ENCODE assay signal across 10 cellular contexts in genomic region chr1:156475568-156476500, GRCh38. TPM values are rescaled to one million over a fixed set of nuclear protein-coding genes. Genes with fewer than 3 reads are reported as not detected.
DNase-seq lines count a peak whose midpoint lies in the region; ATAC-seq, FAIRE-seq and TF ChIP-seq lines count a peak whose summit lies in the region.
"Had no signal": no experiment of that assay in that cellular context is flagged by ENCODE, and none has a peak within 500 bp of the region (broad histone marks: within the 10 kb centered on the region; RNA-seq: fewer than 3 reads in every experiment).

No MANE protein-coding gene starts in this region.

- H4K5ac ChIP-seq in H9 (ENCODE audit: insufficient read length, low read depth, low read length): no peak overlapping the region

- TF ChIP-seq RAD21 in HepG2 (CRISPR knock-in tag; IDR thresholded peaks at IDR 0.05): no peak

- no peaks in the 10 kb centered on the region for H3K79me1 ChIP-seq in H9 (ENCODE audit: insufficient read depth, low read depth, low read length, poor library complexity, severe bottlenecking)

- H3K27me3 ChIP-seq in body of pancreas (no peaks in the 10 kb centered on the region), HepG2 (ENCODE audit: control insufficient read depth in 1 of 2, insufficient read depth in 2 of 2, low read length in 2 of 2) (no peaks in the 10 kb centered on the region), subcutaneous abdominal adipose tissue (ENCODE audit: control insufficient read depth in 5 of 5, insufficient read depth in 4 of 5, low read length in 5 of 5) (no peaks in the 10 kb centered on the region), H9 (ENCODE audit: insufficient read depth, low read length) (no peaks in the 10 kb centered on the region)
- H3K27me3 ChIP-seq: neutrophil had no signal

- H3K4me3 ChIP-seq in body of pancreas (no peak overlapping the region), HepG2 (replicated peaks in 1 of 3; ENCODE audit: insufficient read depth in 1 of 3, low read depth in 2 of 3, low read length in 3 of 3) (no peak overlapping the region), subcutaneous abdominal adipose tissue (ENCODE audit: low read depth in 1 of 5, low read length in 5 of 5) (no peak overlapping the region)

- H3K4me1 ChIP-seq in body of pancreas (peaks cover 72% of the 10 kb centered on the region), HepG2 (ENCODE audit: insufficient read depth, low read length) (peaks cover 66% of the 10 kb centered on the region), subcutaneous abdominal adipose tissue (ENCODE audit: control insufficient read depth in 5 of 5, insufficient read depth in 5 of 5, low read length in 5 of 5) (peaks cover 6 to 45% (median 40%) of the 10 kb centered on the region in 5 donors), H9 (ENCODE audit: insufficient read depth, low read length) (no peaks in the 10 kb centered on the region)

- in situ Hi-C loops in HepG2 (cut with HindIII; ENCODE audit: extremely low pct_ligation_motif_present, low pct_unique_long_range_greater_than_20kb): no loop called here

- no peak overlapping the region for H4K91ac ChIP-seq in H9 (ENCODE audit: insufficient read length, low read depth, low read length)

- no peak overlapping the region for H2BK120ac ChIP-seq in H9 (ENCODE audit: low read depth, low read length, poor library complexity, severe bottlenecking)

- H3K27ac Mint-ChIP-seq in H9: peak overlapping the region in 1 of 3 experiments; percentile 42; a peak in 1 of 7 replicates

- no peak overlapping the region for H2BK12ac ChIP-seq in H9 (ENCODE audit: insufficient read length, low read depth, low read length)

- no peak overlapping the region for H3K4me2 ChIP-seq in HepG2 (ENCODE audit: low read depth, low read length)
- no peak overlapping the region for H3K4me2 ChIP-seq in H9 (ENCODE audit: insufficient read depth, insufficient read length, low read length)

- TF ChIP-seq POLR2A in body of pancreas (IDR thresholded peaks at IDR 0.05) (peak in 2 of 3 donors; percentile 12 to 25), HepG2 (IDR thresholded peaks at IDR 0.05; ENCODE audit: insufficient read depth in 1 of 2, low read depth in 2 of 2, low read length in 2 of 2) (no peak)

- H2BK5ac ChIP-seq in H9 (ENCODE audit: insufficient read length, low read length): no peak overlapping the region

- H3K14ac ChIP-seq in H9 (ENCODE audit: insufficient read depth, low read length): no peak overlapping the region

- no peak overlapping the region for H3T11ph ChIP-seq in H9 (ENCODE audit: low read length)

- H3K79me2 ChIP-seq in HepG2 (ENCODE audit: insufficient read depth, low read length) (no peaks in the 10 kb centered on the region), H9 (ENCODE audit: insufficient read depth, low read length) (no peaks in the 10 kb centered on the region)

- no peaks in the 10 kb centered on the region for H4K20me1 ChIP-seq in HepG2 (ENCODE audit: insufficient read depth, low read length)
- H4K20me1 ChIP-seq in H9 (ENCODE audit: control insufficient read depth, insufficient read depth, insufficient read length): no peaks in the 10 kb centered on the region

- no peaks in the 10 kb centered on the region for H3K23me2 ChIP-seq in H9 (ENCODE audit: insufficient read length, low read depth, low read length, poor library complexity, severe bottlenecking)

- H3K36me3 Mint-ChIP-seq in H9 (ENCODE audit: insufficient read depth in 1 of 3, low read depth in 3 of 3): peaks cover 15 to 67% (median 62%) of the 10 kb centered on the region in 3 experiments; a peak in 6 of 7 replicates

- intact Hi-C loops in body of pancreas (cut with DNase I) (no loop called here), HepG2 (cut with micrococcal nuclease; ENCODE audit: unreplicated experiment) (no loop called here)

- H3K9me3 ChIP-seq in body of pancreas: no peaks in the 10 kb centered on the region
- no peaks in the 10 kb centered on the region for H3K9me3 ChIP-seq in HepG2 (ENCODE audit: low read length)
- H3K9me3 ChIP-seq in subcutaneous abdominal adipose tissue (ENCODE audit: control insufficient read depth in 5 of 5, low read length in 5 of 5): no peaks in the 10 kb centered on the region
- no peaks in the 10 kb centered on the region for H3K9me3 ChIP-seq in H9 (ENCODE audit: control insufficient read depth, low read depth, low read length)
- H3K9me3 ChIP-seq: neutrophil had no signal

- H3K56ac ChIP-seq in H9 (ENCODE audit: insufficient read length, low read depth, low read length): no peak overlapping the region

- no peak overlapping the region for H3K9ac ChIP-seq in HepG2 (ENCODE audit: insufficient read depth, low read depth, low read length)
- peak overlapping the region in 1 of 5 donors; percentile 2 for H3K9ac ChIP-seq in subcutaneous abdominal adipose tissue (ENCODE audit: low read length in 5 of 5)
- no peak overlapping the region for H3K9ac ChIP-seq in H9 (ENCODE audit: extremely low read depth, insufficient read length, low read length)

- peaks cover 20 to 22% of the 10 kb centered on the region in 2 experiments for H3K4me1 Mint-ChIP-seq in H9

- no peak overlapping the region for H2BK15ac ChIP-seq in H9 (ENCODE audit: low read depth, low read length)

- BruUV-seq in HepG2 (replicated peaks; lab: Mats Ljungman, UMichigan): no TSS peak

- H3K23ac ChIP-seq in H9 (ENCODE audit: insufficient read length, low read depth, low read length): no peak overlapping the region

- peak; percentile 43 for ATAC-seq in body of pancreas
- ATAC-seq in HepG2: no peak

- DNase-seq in GM04504 (ENCODE audit: low read depth): peak; percentile 67
- DNase-seq in body of pancreas: peak; percentile 75 to 96 (median 87)
- DNase-seq in HepG2 (ENCODE audit: low spot score): peak; percentile 34
- no peak for DNase-seq in activated gamma-delta T cell (lab: John Stamatoyannopoulos, UW)
- no peak for DNase-seq in H9
- no peak for DNase-seq in 8988T
- DNase-seq in NCI-H2107 treated with DMSO at 0.1 percent for 48 hours (lab: John Stamatoyannopoulos, UW; ENCODE audit: unreplicated experiment): no peak

- no peak overlapping the region for H3K18ac ChIP-seq in H9 (ENCODE audit: insufficient read length, low read depth, low read length)

- no peak overlapping the region for H2AK5ac ChIP-seq in H9 (ENCODE audit: insufficient read length, low read length)

- TF ChIP-seq EP300 in HepG2 (IDR thresholded peaks at IDR 0.05; ENCODE audit: low read depth in 2 of 2, low read length in 2 of 2) (no peak), HepG2 (CRISPR knock-in tag; IDR thresholded peaks at IDR 0.05; ENCODE audit: borderline replicate concordance) (no peak)

- H3K27ac ChIP-seq in body of pancreas: peak overlapping the region; percentile 83 to 96 (median 91)
- H3K27ac ChIP-seq in HepG2 (ENCODE audit: extremely low read length, insufficient read depth, low read length): peak overlapping the region; percentile 29
- H3K27ac ChIP-seq in subcutaneous abdominal adipose tissue (ENCODE audit: low read depth, low read length): peak overlapping the region; percentile 75
- H3K27ac ChIP-seq in H9 (ENCODE audit: insufficient read length, low read depth, low read length): no peak overlapping the region
- H3K27ac ChIP-seq: neutrophil had no signal

- CTCF ChIA-PET in HepG2 (lab: Yijun Ruan, JAX; ENCODE audit: low intra/inter-chr PET ratio, low total read pairs): no interaction called here

- H2AFZ ChIP-seq in HepG2 (ENCODE audit: low read length) (no peak overlapping the region), H9 (ENCODE audit: low read length) (no peak overlapping the region)

- H3K4ac ChIP-seq in H9 (ENCODE audit: low read depth, low read length): no peak overlapping the region

- no peak overlapping the region for H3K4me3 Mint-ChIP-seq in H9
- H3K4me3 Mint-ChIP-seq: IgD-negative memory B cell had no signal

- no peaks in the 10 kb centered on the region for H3K9me3 Mint-ChIP-seq in H9
- H3K9me3 Mint-ChIP-seq: IgD-negative memory B cell had no signal

- POLR2A ChIA-PET in HepG2 (lab: Yijun Ruan, JAX): interaction anchor here (1.4 kb wide), 1 partner anchor 25 kb away, joined by 3 read pairs; no protein-coding TSS in a partner anchor

- WGBS in body of pancreas, 2 donors: 56 to 57% methylated on average over 16 to 24 of the region's 25 CpGs
- 89% methylated on average over 17 of the region's 25 CpGs for WGBS in HepG2 (ENCODE audit: low lambda C conversion rate)
- WGBS in H9 (ENCODE audit: extremely low coverage, insufficient read length, low lambda C conversion rate): no CpG with 5 or more reads among the region's 25 CpGs

- no peaks in the 10 kb centered on the region for H3K27me3 Mint-ChIP-seq in H9 (ENCODE audit: low read depth)
- H3K27me3 Mint-ChIP-seq: IgD-negative memory B cell had no signal

- FAIRE-seq in HepG2 (lab: Jason Lieb, UNC): no peak

- TF ChIP-seq CTCF in body of pancreas (IDR thresholded peaks at IDR 0.05) (no peak), HepG2 (CRISPR knock-in tag; IDR thresholded peaks at IDR 0.05) (no peak), H9 (conservative IDR thresholded peaks at IDR 0.05) (no peak)

- H4K8ac ChIP-seq in H9 (replicated peaks; ENCODE audit: insufficient read length, low read depth, low read length): no peak overlapping the region

- H2BK20ac ChIP-seq in H9 (ENCODE audit: low read depth, low read length, poor library complexity, severe bottlenecking): no peak overlapping the region

- H3K36me3 ChIP-seq in body of pancreas (replicated peaks in 1 of 2; ENCODE audit: insufficient read depth in 1 of 2, low read depth in 2 of 2): peaks cover 0 to 25% of the 10 kb centered on the region in 2 donors
- H3K36me3 ChIP-seq in HepG2 (replicated peaks in 1 of 2; ENCODE audit: control insufficient read depth in 1 of 2, insufficient read depth in 2 of 2, low read length in 2 of 2): peaks cover 25 to 49% of the 10 kb centered on the region in 2 experiments; a peak in 4 of 5 replicates
- H3K36me3 ChIP-seq in subcutaneous abdominal adipose tissue (ENCODE audit: control insufficient read depth in 5 of 5, insufficient read depth in 5 of 5, low read length in 5 of 5): peaks cover 0 to 97% (median 89%) of the 10 kb centered on the region in 5 donors

RNA-seq across cellular contexts. Expression of gene MEF2D, which starts 24.7 kb away (rescaled TPM):
- total RNA-seq in body of pancreas: 10 to 100 TPM; 15.6 to 18.1 TPM
- total RNA-seq in HepG2 (2016; rRNA removed; fragmentation: Illumina TruSeq; extraction: Trizol): 1.3 and 1.6 TPM in 2 replicates
- total RNA-seq in HepG2 (2016; cell fraction: cytosol; rRNA removed; fragmentation: Illumina TruSeq; extraction: Trizol; ENCODE audit: low read depth): 0.10 and 0.18 TPM in 2 replicates
- 0.94 and 1.4 TPM in 2 replicates for total RNA-seq in HepG2 (2016; cell fraction: insoluble cytoplasmic fraction; rRNA removed; fragmentation: Illumina TruSeq; extraction: Trizol)
- 0.86 and 1.1 TPM in 2 replicates for total RNA-seq in HepG2 (2016; cell fraction: membrane; rRNA removed; fragmentation: Illumina TruSeq; extraction: Trizol)
- total RNA-seq in HepG2 (2016; cell fraction: nucleus; rRNA removed; fragmentation: Illumina TruSeq; extraction: Trizol): 1.6 and 2.1 TPM in 2 replicates
- 3.9 and 4.8 TPM in 2 replicates for polyA plus RNA-seq in HepG2 (2011; rRNA removed)
- 3.4 and 4.5 TPM in 2 replicates for polyA plus RNA-seq in HepG2 (2011; cell fraction: cytosol; rRNA removed)
- 16.7 and 19.0 TPM in 2 replicates for polyA plus RNA-seq in HepG2 (2011; cell fraction: nucleus; rRNA removed)
- polyA plus RNA-seq in HepG2 (2012): 7.2 and 7.9 TPM in 2 replicates
- polyA plus RNA-seq in HepG2 (2016; cell fraction: cytosol; fragmentation: Illumina TruSeq; extraction: Trizol; ENCODE audit: low read depth): 0.14 and 0.24 TPM in 2 replicates
- polyA plus RNA-seq in HepG2 (2016; cell fraction: insoluble cytoplasmic fraction; fragmentation: Illumina TruSeq; extraction: Trizol; ENCODE audit: low read depth): 2.7 and 4.2 TPM in 2 replicates
- polyA plus RNA-seq in HepG2 (2016; cell fraction: membrane; fragmentation: Illumina TruSeq; extraction: Trizol; ENCODE audit: low read depth): 0.64 and 0.70 TPM in 2 replicates
- polyA plus RNA-seq in HepG2 (2016; cell fraction: nucleus; fragmentation: Illumina TruSeq; extraction: Trizol; ENCODE audit: insufficient read depth, low read depth): 5.2 and 6.2 TPM in 2 replicates
- polyA minus RNA-seq in HepG2 (2011; rRNA and poly(A)+ RNA removed; ENCODE audit: low replicate concordance): 6.9 and 12.7 TPM in 2 replicates
- 4.3 and 7.2 TPM in 2 replicates for polyA minus RNA-seq in HepG2 (2011; cell fraction: cytosol; rRNA and poly(A)+ RNA removed)
- 5.4 and 6.3 TPM in 2 replicates for polyA minus RNA-seq in HepG2 (2011; cell fraction: nucleus; rRNA and poly(A)+ RNA removed)
- 18.7 and 20.8 TPM in 2 replicates for total RNA-seq in H9 (2021)

Comparison
In these comparisons a context has a peak if more than half of its experiments do, and no peak if none do; other contexts are left out.
1. DNase-seq: peak in GM04504 (single experiment), body of pancreas (4 of 4) and HepG2 (single experiment); none in activated gamma-delta T cell (single experiment), H9 (single experiment), 8988T (single experiment) and NCI-H2107 treated with DMSO at 0.1 percent for 48 hours (single experiment).
2. POLR2A ChIP-seq: peak in body of pancreas (2 of 3); none in HepG2 (0 of 2).